Comparison of ENCODE assay signal across 3 cellular contexts in the genomic region with DNA sequence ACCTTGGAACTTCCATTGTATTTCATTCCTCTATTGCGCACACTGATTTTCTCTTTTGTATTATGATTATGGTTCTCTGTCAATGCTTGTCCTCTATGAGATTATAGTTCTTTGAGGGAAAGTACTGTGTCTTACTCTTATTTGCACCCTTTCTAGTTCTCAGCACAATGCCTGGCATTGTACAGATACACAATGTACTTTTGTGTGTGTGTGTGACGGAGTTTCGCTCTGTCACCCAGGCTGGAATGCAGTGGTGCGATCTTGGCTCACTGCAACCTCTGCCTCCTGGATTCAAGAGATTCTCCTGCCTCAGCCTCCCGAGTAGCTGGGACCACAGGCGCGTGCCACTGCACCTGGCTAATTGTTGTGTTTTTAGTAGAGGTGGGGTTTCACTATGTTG. TPM values are rescaled to one million over a fixed set of nuclear protein-coding genes. Genes with fewer than 3 reads are reported as not detected.
"Had no signal": no experiment of that assay in that cellular context is flagged by ENCODE, and none has a peak within 500 bp of the region (broad histone marks: within the 10 kb centered on the region; RNA-seq: fewer than 3 reads in every experiment).

No MANE protein-coding gene starts in this region.

RNA-seq across cellular contexts. Expression of gene PHF24, which starts 2.0 kb away (rescaled TPM):
- total RNA-seq: M059J, PC-3, SJSA1 had no signal
